Comparison of ENCODE assay signal across 31 cellular contexts in the genomic region with DNA sequence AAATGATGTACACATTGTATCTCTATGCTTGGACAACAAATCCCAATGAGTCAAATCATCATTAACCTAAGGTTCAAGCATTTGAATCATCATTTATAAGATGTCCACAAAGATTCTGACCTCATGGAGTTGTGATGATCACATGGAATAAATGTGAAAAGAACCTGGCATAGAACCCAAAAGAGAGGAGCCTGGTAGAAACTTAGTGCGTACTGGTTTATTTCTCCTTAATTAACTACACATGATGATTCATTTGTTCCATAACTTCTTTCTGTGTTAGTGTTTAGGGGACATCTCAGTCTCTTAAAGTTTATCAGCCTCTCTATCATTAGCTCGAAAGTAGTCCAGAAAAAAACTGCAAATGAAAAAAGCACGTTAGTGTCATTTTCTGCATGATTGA.
"Had no signal": no experiment of that assay in that cellular context is flagged by ENCODE, and none has a peak within 500 bp of the region (broad histone marks: within the 10 kb centered on the region; RNA-seq: fewer than 3 reads in every experiment).

No MANE protein-coding gene starts in this region.

- H3K4me3 Mint-ChIP-seq: activated B cell treated with CpG ODN at 0.5 μM for 24 hours; activated T-cell treated with anti-CD3 and anti-CD28 coated beads, Interleukin-2, amount 50 U/mL, for 72 hours; immature natural killer cell; naive thymus-derived CD4-positive, alpha-beta T cell had no signal

- H3K36me3 Mint-ChIP-seq: activated naive CD4-positive, alpha-beta T cell treated with anti-CD3 and anti-CD28 coated beads, Interleukin-2, amount 50 U/mL, for 72 hours; immature natural killer cell; naive thymus-derived CD4-positive, alpha-beta T cell had no signal

- H3K9me3 ChIP-seq: body of pancreas, esophagus squamous epithelium, heart left ventricle, ovary, right lobe of liver, thoracic aorta, uterus had no signal

- DNase-seq: activated B cell treated with CpG ODN at 0.5 μM for 24 hours; activated CD4-positive, alpha-beta T cell treated with anti-CD3 and anti-CD28 coated beads for 4 hours; activated CD4-positive, alpha-beta T cell treated with anti-CD3 and anti-CD28 coated beads, Interleukin-2, amount 50 U/mL, for 4 hours; activated naive CD4-positive, alpha-beta T cell; activated T-cell treated with anti-CD3 and anti-CD28 coated beads for 4 hours; activated T-cell treated with anti-CD3 and anti-CD28 coated beads, Interleukin-2, amount 50 U/mL, for 72 hours; anterior cingulate cortex; body of pancreas; effector CD8-positive, alpha-beta T cell; esophagus squamous epithelium; heart left ventricle; hypothalamus; immature natural killer cell; kidney; left colon; mammary epithelial cell; naive thymus-derived CD4-positive, alpha-beta T cell; ovary; right lobe of liver; stimulated activated CD4-positive, alpha-beta T cell treated with anti-CD3 and anti-CD28 coated beads, Interleukin-12 subunit alpha, Interleukin-12 subunit beta, amount 100 ng/mL, for 4 hours; stimulated activated CD4-positive, alpha-beta T cell treated with anti-CD3 and anti-CD28 coated beads, Interleukin-4, amount 100 ng/mL, for 1 hour; stimulated activated naive CD8-positive, alpha-beta T cell treated with anti-CD3 and anti-CD28 coated beads, Interleukin-15, Interleukin-2, amounts not matched to agents 100 U/mL and 50 U/mL, for 24 hours; trophoblast cell; uterus had no signal

- H3K4me3 ChIP-seq: body of pancreas, esophagus squamous epithelium, heart left ventricle, ovary, right lobe of liver, skin epidermis, thoracic aorta, uterus had no signal

- FAIRE-seq: colon, endometrium, kidney had no signal

- H3K27me3 ChIP-seq: body of pancreas, esophagus squamous epithelium, heart left ventricle, ovary, right lobe of liver, uterus had no signal

- H3K36me3 ChIP-seq: esophagus squamous epithelium, heart left ventricle, ovary, right lobe of liver, thoracic aorta, uterus had no signal

- H3K27ac Mint-ChIP-seq: activated B cell treated with CpG ODN at 0.5 μM for 24 hours; activated naive CD4-positive, alpha-beta T cell treated with anti-CD3 and anti-CD28 coated beads, Interleukin-2, amount 50 U/mL, for 72 hours; activated T-cell treated with anti-CD3 and anti-CD28 coated beads, Interleukin-2, amount 50 U/mL, for 72 hours; immature natural killer cell; naive thymus-derived CD4-positive, alpha-beta T cell; progenitor cell of endocrine pancreas had no signal

- H3K27ac ChIP-seq: body of pancreas, epithelial cell of prostate, esophagus squamous epithelium, heart left ventricle, ovary, right lobe of liver, skin epidermis, thoracic aorta, uterus had no signal

- H3K4me1 ChIP-seq: body of pancreas, esophagus squamous epithelium, right lobe of liver, uterus had no signal

- ATAC-seq: activated naive CD4-positive, alpha-beta T cell treated with anti-CD3 and anti-CD28 coated beads, Interleukin-2, amount 50 U/mL, for 72 hours; activated T-cell treated with anti-CD3 and anti-CD28 coated beads, Interleukin-2, amount 50 U/mL, for 72 hours; body of pancreas; heart left ventricle; left colon; naive thymus-derived CD4-positive, alpha-beta T cell; right lobe of liver; stimulated activated naive CD8-positive, alpha-beta T cell treated with anti-CD3 and anti-CD28 coated beads, Interleukin-15, Interleukin-2, amounts not matched to agents 100 U/mL and 50 U/mL, for 24 hours had no signal

- H3K4me1 Mint-ChIP-seq: activated B cell treated with CpG ODN at 0.5 μM for 24 hours; immature natural killer cell; naive thymus-derived CD4-positive, alpha-beta T cell had no signal

- H3K27me3 Mint-ChIP-seq: activated B cell treated with CpG ODN at 0.5 μM for 24 hours, progenitor cell of endocrine pancreas had no signal
